Comparison of ENCODE assay signal across 16 cellular contexts in the genomic region with DNA sequence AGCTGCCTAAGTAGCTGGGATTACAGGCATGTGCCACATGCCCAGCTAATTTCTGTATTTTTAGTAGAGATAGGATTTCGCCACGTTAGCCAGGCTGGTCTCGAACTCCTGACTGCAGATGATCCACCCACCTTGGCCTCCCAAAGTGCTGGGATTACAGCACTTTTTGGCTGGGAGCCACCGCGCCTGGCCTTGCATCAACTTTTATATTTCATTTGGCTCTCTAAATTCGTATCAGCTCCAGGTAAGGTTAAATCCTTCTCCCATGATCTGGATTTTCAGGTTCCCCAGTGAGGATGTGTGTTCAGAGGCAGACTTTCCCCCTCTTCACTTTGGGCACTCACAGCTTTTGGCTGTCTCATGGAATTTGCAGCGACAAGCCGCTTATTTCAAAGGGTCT. TPM values are rescaled to one million over a fixed set of nuclear protein-coding genes. Genes with fewer than 3 reads are reported as not detected.
A peak's percentile ranks its signal among the peaks of the same experiment; 100 is the strongest.
DNase-seq lines count a peak whose midpoint lies in the region; TF ChIP-seq lines count a peak whose summit lies in the region.
"Had no signal": no experiment of that assay in that cellular context is flagged by ENCODE, and none has a peak within 500 bp of the region (broad histone marks: within the 10 kb centered on the region; RNA-seq: fewer than 3 reads in every experiment).

No MANE protein-coding gene starts in this region.

- H2BK12ac ChIP-seq in trophoblast cell (ENCODE audit: low read length): no peak overlapping the region

- in situ Hi-C loops in transverse colon (cut with MboI; ENCODE audit: low pct_ligation_motif_present in 1 of 4, low pct_unique_long_range_greater_than_20kb in 1 of 4, low sequenced_read_pairs in 3 of 4): loop anchor here in 1 of 4 donors (25.0 kb wide), 1 partner anchor 320 kb away; no protein-coding TSS in a partner anchor

- no peak overlapping the region for H2BK120ac ChIP-seq in trophoblast cell (ENCODE audit: insufficient read depth, low read length, poor library complexity)

- H3K9me3 ChIP-seq in BLaER1 treated with 17β-estradiol and CSF1 and Interleukin-3, amounts not matched to agents 10 nM and 100 nM (replicated peaks in 1 of 11): 0 out of 22 replicates have a peak, but pooled peaks cover 0 to 14% (median 0%) of the 10 kb centered on the region in 11 experiments
- no peaks in the 10 kb centered on the region for H3K9me3 ChIP-seq in HUES64 (ENCODE audit: insufficient read depth, low read depth, low read length)
- H3K9me3 ChIP-seq in trophoblast cell (ENCODE audit: insufficient read depth, low read depth, low read length): no peaks in the 10 kb centered on the region
- H3K9me3 ChIP-seq in tibial artery: no peaks in the 10 kb centered on the region
- no peaks in the 10 kb centered on the region for H3K9me3 ChIP-seq in transverse colon

- H3K36me3 ChIP-seq in BLaER1 treated with 17β-estradiol and CSF1 and Interleukin-3, amounts not matched to agents 10 nM and 100 nM: peaks cover 29 to 78% (median 45%) of the 10 kb centered on the region in 11 experiments
- H3K36me3 ChIP-seq in HUES64 (ENCODE audit: insufficient read depth, low read length) (peaks cover 23% of the 10 kb centered on the region), trophoblast cell (ENCODE audit: control insufficient read depth in 1 of 2, insufficient read depth in 2 of 2, low read length in 2 of 2) (peaks cover 4 to 5% of the 10 kb centered on the region in 2 experiments), tibial artery (peaks cover 0 to 9% (median 5%) of the 10 kb centered on the region in 3 donors), transverse colon (no peaks in the 10 kb centered on the region)

- DNase-seq in endothelial cell (ENCODE audit: low spot score) (no peak), trophoblast cell (no peak), HFFc6 (no peak), tibial artery (no peak), transverse colon (no peak), anterior cingulate cortex (lab: John Stamatoyannopoulos, UW) (no peak)
- DNase-seq: C1 segment of cervical spinal cord; DMS79; NCI-H1105 treated with DMSO at 0.1 percent for 48 hours; NCI-H1694; NCI-H510A; NCI-H748 treated with DMSO at 0.1 percent for 48 hours; NK-92 treated with Interleukin-12 subunit alpha and Interleukin-12 subunit beta, amount 100 ng/mL, for 24 hours had no signal

- H3K27me3 Mint-ChIP-seq in endothelial cell (ENCODE audit: unreplicated experiment): peaks cover 3% of the 10 kb centered on the region
- H3K27me3 Mint-ChIP-seq in HFFc6 (ENCODE audit: insufficient read depth): peaks cover 3% of the 10 kb centered on the region; the same call in 1 of the 2 replicates

- H3K4me3 Mint-ChIP-seq in endothelial cell (ENCODE audit: unreplicated experiment): no peak overlapping the region
- H3K4me3 Mint-ChIP-seq in HFFc6: no peak overlapping the region

- no peak overlapping the region for H3K23ac ChIP-seq in trophoblast cell (ENCODE audit: low read length)

- no peak overlapping the region for H3K4me3 ChIP-seq in BLaER1 treated with 17β-estradiol and CSF1 and Interleukin-3, amounts not matched to agents 10 nM and 100 nM
- H3K4me3 ChIP-seq in HUES64 (ENCODE audit: low read length) (no peak overlapping the region), trophoblast cell (ENCODE audit: low read depth, low read length) (no peak overlapping the region), tibial artery (no peak overlapping the region), transverse colon (no peak overlapping the region)

- intact Hi-C loops in tibial artery (cut with DNase I; ENCODE audit: low total_unique reads): no loop called here
- intact Hi-C loops in transverse colon (cut with DNase I; ENCODE audit: low total_unique reads): no loop called here

- H4K91ac ChIP-seq in trophoblast cell (ENCODE audit: low read depth, low read length): peak overlapping the region; percentile 18

- no peak for TF ChIP-seq POLR2A in transverse colon (IDR thresholded peaks at IDR 0.05)

- peak overlapping the region in 9 of 11 experiments; percentile 39 to 78 (median 63); a peak in 18 of 22 replicates for H3K4me2 ChIP-seq in BLaER1 treated with 17β-estradiol and CSF1 and Interleukin-3, amounts not matched to agents 10 nM and 100 nM
- H3K4me2 ChIP-seq in trophoblast cell (ENCODE audit: low read length): no peak overlapping the region

- no peak overlapping the region for H3K14ac ChIP-seq in trophoblast cell (ENCODE audit: low read length)

- H4K12ac ChIP-seq in trophoblast cell (ENCODE audit: low read depth, low read length): no peak overlapping the region

- no peaks in the 10 kb centered on the region for H3K27me3 ChIP-seq in BLaER1 treated with 17β-estradiol and CSF1 and Interleukin-3, amounts not matched to agents 10 nM and 100 nM
- no peaks in the 10 kb centered on the region for H3K27me3 ChIP-seq in HUES64 (ENCODE audit: insufficient read depth, low read length)
- no peaks in the 10 kb centered on the region for H3K27me3 ChIP-seq in trophoblast cell (ENCODE audit: insufficient read depth, low read length)
- no peaks in the 10 kb centered on the region for H3K27me3 ChIP-seq in tibial artery
- H3K27me3 ChIP-seq in transverse colon: no peaks in the 10 kb centered on the region

- no peaks in the 10 kb centered on the region for H3K79me2 ChIP-seq in trophoblast cell (ENCODE audit: control insufficient read depth, insufficient read depth, low read length, poor library complexity)

- no peak overlapping the region for H3K18ac ChIP-seq in trophoblast cell (ENCODE audit: low read length)

- H3K4me1 Mint-ChIP-seq in endothelial cell (ENCODE audit: unreplicated experiment) (peaks cover 12% of the 10 kb centered on the region), HFFc6 (ENCODE audit: low read depth) (peaks cover 20% of the 10 kb centered on the region)

- H3K79me1 ChIP-seq in trophoblast cell (ENCODE audit: low read length): peaks cover 2% of the 10 kb centered on the region

- H3K9ac ChIP-seq in BLaER1 treated with 17β-estradiol and CSF1 and Interleukin-3, amounts not matched to agents 10 nM and 100 nM: no peak overlapping the region; a peak in 1 of 22 replicates
- H3K9ac ChIP-seq in HUES64 (ENCODE audit: low read depth, low read length) (no peak overlapping the region), trophoblast cell (ENCODE audit: low read length) (no peak overlapping the region)

- H3K27ac Mint-ChIP-seq in endothelial cell (ENCODE audit: unreplicated experiment) (peak overlapping the region; percentile 4), HFFc6 (no peak overlapping the region)

- 90% methylated on average over 8 of the region's 8 CpGs for WGBS in HUES64
- WGBS in trophoblast cell (ENCODE audit: extremely low coverage, insufficient coverage, insufficient read length): no CpG with 5 or more reads among the region's 8 CpGs
- WGBS in transverse colon (ENCODE audit: low coverage in 1 of 2), 2 donors: 90 to 92% methylated on average over 4 to 8 of the region's 8 CpGs

- TF ChIP-seq CTCF in endothelial cell (IDR thresholded peaks at IDR 0.05; ENCODE audit: unreplicated experiment) (no peak), HFFc6 (IDR thresholded peaks at IDR 0.05) (no peak), tibial artery (IDR thresholded peaks at IDR 0.05) (no peak), transverse colon (IDR thresholded peaks at IDR 0.05) (no peak)

- H2AFZ ChIP-seq in trophoblast cell (ENCODE audit: insufficient read depth, low read length, poor library complexity): no peak overlapping the region

- no peak overlapping the region for H2AK5ac ChIP-seq in trophoblast cell (ENCODE audit: low read length)

- H3K4me1 ChIP-seq in BLaER1 treated with 17β-estradiol and CSF1 and Interleukin-3, amounts not matched to agents 10 nM and 100 nM: peaks cover 6 to 21% (median 15%) of the 10 kb centered on the region in 10 experiments; a peak in 18 of 20 replicates
- H3K4me1 ChIP-seq in HUES64 (ENCODE audit: insufficient read depth, low read length): peaks cover 22% of the 10 kb centered on the region
- H3K4me1 ChIP-seq in trophoblast cell (ENCODE audit: control insufficient read depth in 1 of 2, insufficient read depth in 2 of 2, low read length in 2 of 2): peaks cover 5 to 6% of the 10 kb centered on the region in 2 experiments
- peaks cover 0 to 3% (median 0%) of the 10 kb centered on the region in 4 donors for H3K4me1 ChIP-seq in tibial artery
- H3K4me1 ChIP-seq in transverse colon: peaks cover 0 to 14% (median 11%) of the 10 kb centered on the region in 4 donors

- peaks cover 7% of the 10 kb centered on the region for H3K36me3 Mint-ChIP-seq in endothelial cell (ENCODE audit: low read depth, unreplicated experiment)
- H3K36me3 Mint-ChIP-seq in HFFc6 (ENCODE audit: low read depth): no peaks in the 10 kb centered on the region

- no peak for TF ChIP-seq EP300 in transverse colon (IDR thresholded peaks at IDR 0.05; ENCODE audit: low read depth)

- no peak overlapping the region for H3K27ac ChIP-seq in BLaER1 treated with 17β-estradiol and CSF1 and Interleukin-3, amounts not matched to agents 10 nM and 100 nM
- H3K27ac ChIP-seq in HUES64 (ENCODE audit: low read depth, low read length) (peak overlapping the region; percentile 51; the same call in 1 of the 2 replicates), trophoblast cell (ENCODE audit: low read depth, low read length) (no peak overlapping the region), tibial artery (no peak overlapping the region), transverse colon (no peak overlapping the region)
- H3K27ac ChIP-seq: HL-60 had no signal

- H4K8ac ChIP-seq in trophoblast cell (ENCODE audit: low read depth, low read length): no peak overlapping the region

- peaks cover 0 to 59% (median 28%) of the 10 kb centered on the region in 11 experiments; a peak in 14 of 22 replicates for H4K20me1 ChIP-seq in BLaER1 treated with 17β-estradiol and CSF1 and Interleukin-3, amounts not matched to agents 10 nM and 100 nM

- H3K4ac ChIP-seq in trophoblast cell (ENCODE audit: low read depth, low read length): no peak overlapping the region

- H2BK5ac ChIP-seq in trophoblast cell (ENCODE audit: low read depth, low read length, poor library complexity): no peak overlapping the region

- no peaks in the 10 kb centered on the region for H3K9me3 Mint-ChIP-seq in endothelial cell (ENCODE audit: unreplicated experiment)
- no peaks in the 10 kb centered on the region for H3K9me3 Mint-ChIP-seq in HFFc6

RNA-seq across cellular contexts. Expression of a gene that starts 16.8 kb away (rescaled TPM):
- 30.0 TPM for polyA plus RNA-seq in HUES64 (2013, experiment 1 of 2)
- polyA plus RNA-seq in HUES64 (2013, experiment 2 of 2): 36.7 TPM
- total RNA-seq in endothelial cell (ENCODE audit: unreplicated experiment) (71.1 TPM), transverse colon (10 to 100 TPM; 13.8 to 86.8 (median 25.1) TPM)
- 61.8 and 63.0 TPM in 2 replicates for polyA plus RNA-seq in trophoblast cell (2013)
- 10 to 100 TPM; 14.5 to 18.8 (median 17.5) TPM for total RNA-seq in HFFc6 (2021; fragmentation: NEBNext Ultra II Directional; extraction: Animal tissue kit (Norgen Biotek cat#: 25700))
